8 cellular contexts compared by ENCODE assay signal in genomic region chr6:111480988-111481830, GRCh38. TPM values are rescaled to one million over a fixed set of nuclear protein-coding genes. Genes with fewer than 3 reads are reported as not detected.
DNase-seq lines count a peak whose midpoint lies in the region; ATAC-seq and TF ChIP-seq lines count a peak whose summit lies in the region.

No MANE protein-coding gene starts in this region.

- H3K23ac ChIP-seq in IMR-90 (ENCODE audit: low read depth, low read length): peak overlapping the region; percentile 100; the same call in 1 of the 2 replicates

- H2BK120ac ChIP-seq in IMR-90 (ENCODE audit: low read depth, low read length): no peak overlapping the region; the same call in 1 of the 2 replicates

- no peak for TF ChIP-seq RAD21 in IMR-90 (IDR thresholded peaks at IDR 0.05; ENCODE audit: low read length)

- TSS peak; percentile 15 for BruUV-seq in IMR-90 (replicated peaks; lab: Mats Ljungman, UMichigan)

- no peak overlapping the region for H2AFZ ChIP-seq in IMR-90 (replicated peaks; ENCODE audit: low read length, poor library complexity)

- H3K4me1 Mint-ChIP-seq in CD4-positive, alpha-beta T cell (ENCODE audit: low read depth): peaks cover 60% of the 10 kb centered on the region
- H3K4me1 Mint-ChIP-seq in activated naive CD8-positive, alpha-beta T cell treated with anti-CD3 and anti-CD28 coated beads, Interleukin-2, amount 10 ng/mL, durations not matched to agents 7 days and 5 days: peaks cover 32% of the 10 kb centered on the region

- peak overlapping the region; percentile 94 for H3K4me3 Mint-ChIP-seq in CD4-positive, alpha-beta T cell
- H3K4me3 Mint-ChIP-seq in activated naive CD8-positive, alpha-beta T cell treated with anti-CD3 and anti-CD28 coated beads, Interleukin-2, amount 10 ng/mL, durations not matched to agents 7 days and 5 days: peak overlapping the region; percentile 96

- H4K8ac ChIP-seq in IMR-90 (ENCODE audit: low read depth in 2 of 2, low read length in 2 of 2): no peak overlapping the region

- ATAC-seq in CD4-positive, alpha-beta T cell (ENCODE audit: poor library complexity): no peak
- no peak for ATAC-seq in IMR-90 (ENCODE audit: low read depth)
- no peak for ATAC-seq in activated naive CD8-positive, alpha-beta T cell treated with anti-CD3 and anti-CD28 coated beads, Interleukin-2, amount 10 ng/mL, durations not matched to agents 7 days and 5 days (ENCODE audit: low read depth)
- no peak for ATAC-seq in thoracic aorta (ENCODE audit: insufficient number of reproducible peaks, low FRiP score, low read depth)
- ATAC-seq in GM19023 (IDR thresholded peaks at IDR 0.05; ENCODE audit: unreplicated experiment): no peak
- ATAC-seq in GM18498 (IDR thresholded peaks at IDR 0.05; ENCODE audit: unreplicated experiment): no peak

- H3K27ac Mint-ChIP-seq in CD4-positive, alpha-beta T cell: peak overlapping the region; percentile 98
- no peak overlapping the region for H3K27ac Mint-ChIP-seq in activated naive CD8-positive, alpha-beta T cell treated with anti-CD3 and anti-CD28 coated beads, Interleukin-2, amount 10 ng/mL, durations not matched to agents 7 days and 5 days

- H3K14ac ChIP-seq in IMR-90 (replicated peaks; ENCODE audit: low read depth, low read length): peak overlapping the region; percentile 97

- no peak overlapping the region for H4K5ac ChIP-seq in IMR-90 (ENCODE audit: low read depth, low read length)

- no peak overlapping the region for H2BK20ac ChIP-seq in IMR-90 (ENCODE audit: low read depth, low read length)

- H4K91ac ChIP-seq in IMR-90 (ENCODE audit: insufficient read depth, low read depth, low read length): no peak overlapping the region

- 29% methylated on average over 1 of the region's 6 CpGs; no CpG with 5 or more reads in 1 of the 2 experiments for WGBS in IMR-90 (ENCODE audit: extremely low coverage in 2 of 2, insufficient read length in 1 of 2), 2 experiments

- no peak for TF ChIP-seq POLR2A in IMR-90 (IDR thresholded peaks at IDR 0.05; ENCODE audit: low read depth, low read length)

- peak overlapping the region; percentile 66 for H3K56ac ChIP-seq in IMR-90 (ENCODE audit: extremely low read depth, insufficient read depth, low read length)

- no peaks in the 10 kb centered on the region for H3K27me3 ChIP-seq in CD4-positive, alpha-beta T cell (ENCODE audit: control insufficient read depth, insufficient read depth, low read length)
- no peaks in the 10 kb centered on the region for H3K27me3 ChIP-seq in IMR-90 (ENCODE audit: control insufficient read depth, insufficient read depth, low read length)
- no peaks in the 10 kb centered on the region for H3K27me3 ChIP-seq in layer of hippocampus (ENCODE audit: control insufficient read depth, insufficient read depth, low read length)
- H3K27me3 ChIP-seq in thoracic aorta (replicated peaks; ENCODE audit: insufficient read depth): no peaks in the 10 kb centered on the region

- H4K20me1 ChIP-seq in IMR-90 (ENCODE audit: insufficient read depth, low read length): peaks cover 26% of the 10 kb centered on the region

- H3K36me3 ChIP-seq in IMR-90 (ENCODE audit: control insufficient read depth, insufficient read depth, low read length): no peaks in the 10 kb centered on the region
- H3K36me3 ChIP-seq in thoracic aorta: no peaks in the 10 kb centered on the region

- peaks cover 5 to 44% of the 10 kb centered on the region in 2 experiments for H3K79me1 ChIP-seq in IMR-90 (ENCODE audit: low read depth in 1 of 2, low read length in 2 of 2)

- dilution Hi-C loops in IMR-90 (cut with HindIII; ENCODE audit: low sequenced_read_pairs, unreplicated experiment): no loop called here

- in situ Hi-C loops in IMR-90 (cut with MboI; ENCODE audit: low sequenced_read_pairs): no loop called here

- peak overlapping the region; percentile 93 for H3K9ac ChIP-seq in IMR-90 (ENCODE audit: low read depth, low read length)

- H3K4ac ChIP-seq in IMR-90 (ENCODE audit: low read depth, low read length): peak overlapping the region; percentile 8; the same call in 1 of the 2 replicates

- H2BK5ac ChIP-seq in IMR-90 (ENCODE audit: low read depth, low read length, poor library complexity, severe bottlenecking): peak overlapping the region; percentile 94

- peak overlapping the region; percentile 88 for H3K4me3 ChIP-seq in IMR-90 (ENCODE audit: insufficient read depth, low read depth, low read length)
- H3K4me3 ChIP-seq in thoracic aorta: peak overlapping the region; percentile 96

- peaks cover 8% of the 10 kb centered on the region for H3K4me1 ChIP-seq in IMR-90 (ENCODE audit: control insufficient read depth, insufficient read depth, low read length)
- peaks cover 36 to 53% of the 10 kb centered on the region in 2 donors for H3K4me1 ChIP-seq in thoracic aorta (ENCODE audit: control insufficient read depth in 1 of 2, low read depth in 2 of 2)

- no peaks in the 10 kb centered on the region for H3K9me3 Mint-ChIP-seq in CD4-positive, alpha-beta T cell
- no peaks in the 10 kb centered on the region for H3K9me3 Mint-ChIP-seq in activated naive CD8-positive, alpha-beta T cell treated with anti-CD3 and anti-CD28 coated beads, Interleukin-2, amount 10 ng/mL, durations not matched to agents 7 days and 5 days

- peak overlapping the region; percentile 87 for H3K4me2 ChIP-seq in IMR-90 (ENCODE audit: low read depth, low read length)

- no peak for DNase-seq in CD4-positive, alpha-beta T cell
- DNase-seq in IMR-90 (peak; percentile 30), thoracic aorta (ENCODE audit: low spot score) (no peak), NCI-H2196 treated with DMSO at 0.1 percent for 48 hours (lab: John Stamatoyannopoulos, UW; ENCODE audit: unreplicated experiment) (no peak)
- DNase-seq in activated naive CD8-positive, alpha-beta T cell treated with anti-CD3 and anti-CD28 coated beads, Interleukin-2, amount 10 ng/mL, durations not matched to agents 7 days and 5 days: no peak

- H3K36me3 Mint-ChIP-seq in CD4-positive, alpha-beta T cell (ENCODE audit: low read depth): peaks cover 21% of the 10 kb centered on the region
- H3K36me3 Mint-ChIP-seq in activated naive CD8-positive, alpha-beta T cell treated with anti-CD3 and anti-CD28 coated beads, Interleukin-2, amount 10 ng/mL, durations not matched to agents 7 days and 5 days: no peaks in the 10 kb centered on the region

- H2BK15ac ChIP-seq in IMR-90 (ENCODE audit: low read depth, low read length): 0 out of 3 replicates have a peak overlapping the region, but pooled peaks have one; percentile 21

- intact Hi-C loops in CD4-positive, alpha-beta T cell (cut with DNase I, micrococcal nuclease): loop anchor here (5.0 to 10.0 kb wide), 9 partner anchors 119 to 666 kb away; partner anchors contain the start of genes CDK19 (in 2 of the 2), AMD1 (in 1 of the 2), FAM229B (in 1 of the 2) and RPF2 (in 1 of the 2)
- intact Hi-C loops in IMR-90 (cut with micrococcal nuclease): loop anchor here (1.0 to 5.0 kb wide), 4 partner anchors 86 to 561 kb away; no protein-coding TSS in a partner anchor

- CTCF ChIA-PET in CD4-positive, alpha-beta T cell (lab: Charles Lee): no interaction called here
- CTCF ChIA-PET in IMR-90 (lab: Yijun Ruan, JAX): interaction anchor here (0.6 to 0.7 kb wide), 2 partner anchors 10 to 211 kb away, joined by 3 read pairs; no protein-coding TSS in a partner anchor

- no peak for TF ChIP-seq CTCF in CD4-positive, alpha-beta T cell (IDR thresholded peaks at IDR 0.05)
- no peak for TF ChIP-seq CTCF in IMR-90 (conservative IDR thresholded peaks at IDR 0.05; ENCODE audit: low read depth, low read length)
- no peak for TF ChIP-seq CTCF in thoracic aorta (IDR thresholded peaks at IDR 0.05)

- H3K9me1 ChIP-seq in IMR-90 (ENCODE audit: insufficient read depth, low read length): peaks cover 4% of the 10 kb centered on the region; the same call in 1 of the 2 replicates

- no peak overlapping the region for H2AK9ac ChIP-seq in IMR-90 (replicated peaks; ENCODE audit: low read depth, low read length, poor library complexity)

- no peak overlapping the region for H3K27ac ChIP-seq in CD4-positive, alpha-beta T cell (ENCODE audit: low read depth, low read length)
- H3K27ac ChIP-seq in IMR-90 (ENCODE audit: insufficient read depth, low read length): peak overlapping the region; percentile 8; the same call in 1 of the 2 replicates
- peak overlapping the region; percentile 98 for H3K27ac ChIP-seq in layer of hippocampus (ENCODE audit: low read depth, low read length)
- H3K27ac ChIP-seq in thoracic aorta: peak overlapping the region; percentile 97 to 99

- no peaks in the 10 kb centered on the region for H3K9me3 ChIP-seq in CD4-positive, alpha-beta T cell (ENCODE audit: control insufficient read depth, low read length)
- H3K9me3 ChIP-seq in IMR-90 (ENCODE audit: control insufficient read depth, insufficient read depth, low read length) (no peaks in the 10 kb centered on the region), thoracic aorta (no peaks in the 10 kb centered on the region)

- POLR2A ChIA-PET in CD4-positive, alpha-beta T cell (lab: Charles Lee): interaction anchor here (0.6 kb wide), 1 partner anchor 9 kb away, joined by 3 read pairs; no protein-coding TSS in a partner anchor
- POLR2A ChIA-PET in IMR-90 (lab: Charles Lee; ENCODE audit: unreplicated experiment): no interaction called here
- POLR2A ChIA-PET in activated naive CD8-positive, alpha-beta T cell treated with anti-CD3 and anti-CD28 coated beads, Interleukin-2, amount 10 ng/mL, durations not matched to agents 7 days and 5 days (lab: Charles Lee): interaction anchor here (1.4 kb wide), 1 partner anchor 222 kb away, joined by 6 read pairs; a partner anchor contains a TSS

- H3K27me3 Mint-ChIP-seq in CD4-positive, alpha-beta T cell: no peaks in the 10 kb centered on the region
- H3K27me3 Mint-ChIP-seq in activated naive CD8-positive, alpha-beta T cell treated with anti-CD3 and anti-CD28 coated beads, Interleukin-2, amount 10 ng/mL, durations not matched to agents 7 days and 5 days: no peaks in the 10 kb centered on the region

- no peak overlapping the region for H3K18ac ChIP-seq in IMR-90 (ENCODE audit: low read depth, low read length)

- no peak overlapping the region for H2AK5ac ChIP-seq in IMR-90 (ENCODE audit: low read depth, low read length)

TF ChIP-seq in IMR-90, 13 proteins besides CTCF, POLR2A, EP300 and RAD21:
- no peak for TF ChIP-seq SMC3 (IDR thresholded peaks at IDR 0.05; ENCODE audit: low read depth, low read length)
- TF ChIP-seq RFX5 (IDR thresholded peaks at IDR 0.05; ENCODE audit: low read depth, low read length): no peak
- TF ChIP-seq MAFK (IDR thresholded peaks at IDR 0.05; ENCODE audit: low read depth, low read length): no peak
- TF ChIP-seq MAZ (IDR thresholded peaks at IDR 0.05; ENCODE audit: borderline replicate concordance, low read depth, low read length): no peak
- TF ChIP-seq RCOR1 (IDR thresholded peaks at IDR 0.05; ENCODE audit: insufficient replicate concordance, low read length): no peak
TF ChIP-seq in IMR-90: peak in this region for 0.

RNA-seq across cellular contexts. Expression of gene REV3L, which starts 1.8 kb away (rescaled TPM):
- total RNA-seq in CD4-positive, alpha-beta T cell: 10 to 100 TPM; 17.0 to 20.6 TPM
- total RNA-seq in IMR-90 (2012; rRNA removed) (15.4 and 24.4 TPM in 2 replicates), thoracic aorta (10 to 100 TPM; 25.6 to 59.8 TPM)
- polyA plus RNA-seq in IMR-90 (2012; rRNA removed): 6.0 and 7.4 TPM in 2 replicates
- 1.4 and 3.2 TPM in 2 replicates for polyA plus RNA-seq in IMR-90 (2012; cell fraction: cytosol; rRNA removed)
- polyA plus RNA-seq in IMR-90 (2012; cell fraction: nucleus; rRNA removed; ENCODE audit: low replicate concordance): 2.2 and 19.3 TPM in 2 replicates
- total RNA-seq in activated naive CD8-positive, alpha-beta T cell treated with anti-CD3 and anti-CD28 coated beads, Interleukin-2, amount 10 ng/mL, durations not matched to agents 7 days and 5 days: 10 to 100 TPM; 20.1 to 23.0 TPM
